Comparison of ENCODE assay signal across 2 cellular contexts in the genomic region with DNA sequence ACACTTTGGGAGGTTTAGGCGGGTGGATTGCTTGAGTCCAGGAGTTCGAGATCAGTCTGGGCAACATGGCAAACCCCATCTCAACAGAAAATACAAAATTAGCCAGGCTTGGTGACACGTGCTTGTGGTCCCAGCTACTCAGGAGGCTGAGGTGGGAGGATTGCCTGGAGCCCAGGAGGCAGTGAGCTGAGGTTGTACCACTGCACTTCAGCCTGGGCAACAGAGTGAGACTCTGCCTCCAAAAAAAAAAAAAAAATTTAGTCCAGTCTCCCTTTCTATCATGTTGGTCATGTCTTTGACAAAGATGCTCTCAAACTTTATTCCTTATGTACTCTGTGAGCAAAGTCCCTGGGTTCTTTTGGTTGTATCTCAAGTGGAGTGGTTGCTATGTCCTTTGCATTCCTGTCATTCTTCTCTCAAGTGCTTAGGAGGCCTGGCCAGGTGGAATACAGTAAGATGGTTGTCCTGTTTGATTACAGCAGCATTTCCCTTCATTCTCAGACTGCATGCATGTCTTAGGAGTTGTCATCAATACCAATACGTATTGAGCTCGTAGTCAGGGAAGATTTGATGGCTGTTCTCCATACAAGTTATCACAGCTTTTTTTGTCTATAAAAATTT.
A peak's percentile ranks its signal among the peaks of the same experiment; 100 is the strongest.
TF ChIP-seq lines count a peak whose summit lies in the region.

No MANE protein-coding gene starts in this region.

TF ChIP-seq in GM23338, 12 proteins besides CTCF, POLR2A, EP300 and RAD21 (continues in another document):
- peak; percentile 64; the same call in 1 of the 2 replicates for TF ChIP-seq NANOG (IDR thresholded peaks at IDR 0.05; ENCODE audit: borderline replicate concordance)
- TF ChIP-seq JUNB (IDR thresholded peaks at IDR 0.05; ENCODE audit: unreplicated experiment): no peak
- TF ChIP-seq, protein P1, sequence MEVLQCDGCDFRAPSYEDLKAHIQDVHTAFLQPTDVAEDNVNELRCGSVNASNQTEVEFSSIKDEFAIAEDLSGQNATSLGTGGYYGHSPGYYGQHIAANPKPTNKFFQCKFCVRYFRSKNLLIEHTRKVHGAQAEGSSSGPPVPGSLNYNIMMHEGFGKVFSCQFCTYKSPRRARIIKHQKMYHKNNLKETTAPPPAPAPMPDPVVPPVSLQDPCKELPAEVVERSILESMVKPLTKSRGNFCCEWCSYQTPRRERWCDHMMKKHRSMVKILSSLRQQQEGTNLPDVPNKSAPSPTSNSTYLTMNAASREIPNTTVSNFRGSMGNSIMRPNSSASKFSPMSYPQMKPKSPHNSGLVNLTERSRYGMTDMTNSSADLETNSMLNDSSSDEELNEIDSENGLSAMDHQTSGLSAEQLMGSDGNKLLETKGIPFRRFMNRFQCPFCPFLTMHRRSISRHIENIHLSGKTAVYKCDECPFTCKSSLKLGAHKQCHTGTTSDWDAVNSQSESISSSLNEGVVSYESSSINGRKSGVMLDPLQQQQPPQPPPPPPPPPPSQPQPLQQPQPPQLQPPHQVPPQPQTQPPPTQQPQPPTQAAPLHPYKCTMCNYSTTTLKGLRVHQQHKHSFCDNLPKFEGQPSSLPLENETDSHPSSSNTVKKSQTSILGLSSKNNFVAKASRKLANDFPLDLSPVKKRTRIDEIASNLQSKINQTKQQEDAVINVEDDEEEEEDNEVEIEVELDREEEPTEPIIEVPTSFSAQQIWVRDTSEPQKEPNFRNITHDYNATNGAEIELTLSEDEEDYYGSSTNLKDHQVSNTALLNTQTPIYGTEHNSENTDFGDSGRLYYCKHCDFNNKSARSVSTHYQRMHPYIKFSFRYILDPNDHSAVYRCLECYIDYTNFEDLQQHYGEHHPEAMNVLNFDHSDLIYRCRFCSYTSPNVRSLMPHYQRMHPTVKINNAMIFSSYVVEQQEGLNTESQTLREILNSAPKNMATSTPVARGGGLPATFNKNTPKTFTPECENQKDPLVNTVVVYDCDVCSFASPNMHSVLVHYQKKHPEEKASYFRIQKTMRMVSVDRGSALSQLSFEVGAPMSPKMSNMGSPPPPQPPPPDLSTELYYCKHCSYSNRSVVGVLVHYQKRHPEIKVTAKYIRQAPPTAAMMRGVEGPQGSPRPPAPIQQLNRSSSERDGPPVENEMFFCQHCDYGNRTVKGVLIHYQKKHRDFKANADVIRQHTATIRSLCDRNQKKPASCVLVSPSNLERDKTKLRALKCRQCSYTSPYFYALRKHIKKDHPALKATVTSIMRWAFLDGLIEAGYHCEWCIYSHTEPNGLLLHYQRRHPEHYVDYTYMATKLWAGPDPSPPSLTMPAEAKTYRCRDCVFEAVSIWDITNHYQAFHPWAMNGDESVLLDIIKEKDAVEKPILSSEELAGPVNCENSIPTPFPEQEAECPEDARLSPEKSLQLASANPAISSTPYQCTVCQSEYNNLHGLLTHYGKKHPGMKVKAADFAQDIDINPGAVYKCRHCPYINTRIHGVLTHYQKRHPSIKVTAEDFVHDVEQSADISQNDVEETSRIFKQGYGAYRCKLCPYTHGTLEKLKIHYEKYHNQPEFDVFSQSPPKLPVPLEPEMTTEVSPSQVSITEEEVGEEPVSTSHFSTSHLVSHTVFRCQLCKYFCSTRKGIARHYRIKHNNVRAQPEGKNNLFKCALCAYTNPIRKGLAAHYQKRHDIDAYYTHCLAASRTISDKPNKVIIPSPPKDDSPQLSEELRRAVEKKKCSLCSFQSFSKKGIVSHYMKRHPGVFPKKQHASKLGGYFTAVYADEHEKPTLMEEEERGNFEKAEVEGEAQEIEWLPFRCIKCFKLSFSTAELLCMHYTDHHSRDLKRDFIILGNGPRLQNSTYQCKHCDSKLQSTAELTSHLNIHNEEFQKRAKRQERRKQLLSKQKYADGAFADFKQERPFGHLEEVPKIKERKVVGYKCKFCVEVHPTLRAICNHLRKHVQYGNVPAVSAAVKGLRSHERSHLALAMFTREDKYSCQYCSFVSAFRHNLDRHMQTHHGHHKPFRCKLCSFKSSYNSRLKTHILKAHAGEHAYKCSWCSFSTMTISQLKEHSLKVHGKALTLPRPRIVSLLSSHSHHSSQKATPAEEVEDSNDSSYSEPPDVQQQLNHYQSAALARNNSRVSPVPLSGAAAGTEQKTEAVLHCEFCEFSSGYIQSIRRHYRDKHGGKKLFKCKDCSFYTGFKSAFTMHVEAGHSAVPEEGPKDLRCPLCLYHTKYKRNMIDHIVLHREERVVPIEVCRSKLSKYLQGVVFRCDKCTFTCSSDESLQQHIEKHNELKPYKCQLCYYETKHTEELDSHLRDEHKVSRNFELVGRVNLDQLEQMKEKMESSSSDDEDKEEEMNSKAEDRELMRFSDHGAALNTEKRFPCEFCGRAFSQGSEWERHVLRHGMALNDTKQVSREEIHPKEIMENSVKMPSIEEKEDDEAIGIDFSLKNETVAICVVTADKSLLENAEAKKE (CRISPR knock-in tag; IDR thresholded peaks at IDR 0.05): peak; percentile 85
- TF ChIP-seq EZH2 (IDR thresholded peaks at IDR 0.05; ENCODE audit: low read depth, unreplicated experiment): no peak
- no peak for TF ChIP-seq STAT1 (IDR thresholded peaks at IDR 0.05; ENCODE audit: unreplicated experiment)
- no peak for TF ChIP-seq CREB1 (CRISPR knock-in tag; IDR thresholded peaks at IDR 0.05; ENCODE audit: low read depth)
- TF ChIP-seq, protein P2, sequence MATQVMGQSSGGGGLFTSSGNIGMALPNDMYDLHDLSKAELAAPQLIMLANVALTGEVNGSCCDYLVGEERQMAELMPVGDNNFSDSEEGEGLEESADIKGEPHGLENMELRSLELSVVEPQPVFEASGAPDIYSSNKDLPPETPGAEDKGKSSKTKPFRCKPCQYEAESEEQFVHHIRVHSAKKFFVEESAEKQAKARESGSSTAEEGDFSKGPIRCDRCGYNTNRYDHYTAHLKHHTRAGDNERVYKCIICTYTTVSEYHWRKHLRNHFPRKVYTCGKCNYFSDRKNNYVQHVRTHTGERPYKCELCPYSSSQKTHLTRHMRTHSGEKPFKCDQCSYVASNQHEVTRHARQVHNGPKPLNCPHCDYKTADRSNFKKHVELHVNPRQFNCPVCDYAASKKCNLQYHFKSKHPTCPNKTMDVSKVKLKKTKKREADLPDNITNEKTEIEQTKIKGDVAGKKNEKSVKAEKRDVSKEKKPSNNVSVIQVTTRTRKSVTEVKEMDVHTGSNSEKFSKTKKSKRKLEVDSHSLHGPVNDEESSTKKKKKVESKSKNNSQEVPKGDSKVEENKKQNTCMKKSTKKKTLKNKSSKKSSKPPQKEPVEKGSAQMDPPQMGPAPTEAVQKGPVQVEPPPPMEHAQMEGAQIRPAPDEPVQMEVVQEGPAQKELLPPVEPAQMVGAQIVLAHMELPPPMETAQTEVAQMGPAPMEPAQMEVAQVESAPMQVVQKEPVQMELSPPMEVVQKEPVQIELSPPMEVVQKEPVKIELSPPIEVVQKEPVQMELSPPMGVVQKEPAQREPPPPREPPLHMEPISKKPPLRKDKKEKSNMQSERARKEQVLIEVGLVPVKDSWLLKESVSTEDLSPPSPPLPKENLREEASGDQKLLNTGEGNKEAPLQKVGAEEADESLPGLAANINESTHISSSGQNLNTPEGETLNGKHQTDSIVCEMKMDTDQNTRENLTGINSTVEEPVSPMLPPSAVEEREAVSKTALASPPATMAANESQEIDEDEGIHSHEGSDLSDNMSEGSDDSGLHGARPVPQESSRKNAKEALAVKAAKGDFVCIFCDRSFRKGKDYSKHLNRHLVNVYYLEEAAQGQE (IDR thresholded peaks at IDR 0.05; ENCODE audit: unreplicated experiment): no peak
- TF ChIP-seq ZNF331 (CRISPR knock-in tag; IDR thresholded peaks at IDR 0.05; ENCODE audit: low read depth): no peak

TF ChIP-seq in GM12878, 131 proteins besides CTCF, POLR2A, EP300 and RAD21:
- TF ChIP-seq NR2C1 (IDR thresholded peaks at IDR 0.05) (no peak), CREM (IDR thresholded peaks at IDR 0.05; ENCODE audit: low read depth) (no peak), RCOR1 (conservative IDR thresholded peaks at IDR 0.05; ENCODE audit: low read depth, low read length) (no peak), ZZZ3 (IDR thresholded peaks at IDR 0.05; ENCODE audit: control insufficient read depth, insufficient read length, low read depth) (no peak), YBX1 (IDR thresholded peaks at IDR 0.05) (no peak), CBFB (IDR thresholded peaks at IDR 0.05; ENCODE audit: low read depth) (no peak), KLF5 (IDR thresholded peaks at IDR 0.05; ENCODE audit: partially characterized antibody) (no peak), RFX5 (IDR thresholded peaks at IDR 0.05; ENCODE audit: low read depth, low read length) (no peak), CREB1 (IDR thresholded peaks at IDR 0.05; ENCODE audit: low read depth) (no peak), CHD2 (IDR thresholded peaks at IDR 0.05; ENCODE audit: borderline replicate concordance, low read depth, low read length) (no peak), KDM1A (IDR thresholded peaks at IDR 0.05; ENCODE audit: borderline replicate concordance) (no peak)
- TF ChIP-seq, protein P3, sequence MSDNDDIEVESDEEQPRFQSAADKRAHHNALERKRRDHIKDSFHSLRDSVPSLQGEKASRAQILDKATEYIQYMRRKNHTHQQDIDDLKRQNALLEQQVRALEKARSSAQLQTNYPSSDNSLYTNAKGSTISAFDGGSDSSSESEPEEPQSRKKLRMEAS (IDR thresholded peaks at IDR 0.05; ENCODE audit: low read depth, low read length): no peak
- TF ChIP-seq, protein P4, sequence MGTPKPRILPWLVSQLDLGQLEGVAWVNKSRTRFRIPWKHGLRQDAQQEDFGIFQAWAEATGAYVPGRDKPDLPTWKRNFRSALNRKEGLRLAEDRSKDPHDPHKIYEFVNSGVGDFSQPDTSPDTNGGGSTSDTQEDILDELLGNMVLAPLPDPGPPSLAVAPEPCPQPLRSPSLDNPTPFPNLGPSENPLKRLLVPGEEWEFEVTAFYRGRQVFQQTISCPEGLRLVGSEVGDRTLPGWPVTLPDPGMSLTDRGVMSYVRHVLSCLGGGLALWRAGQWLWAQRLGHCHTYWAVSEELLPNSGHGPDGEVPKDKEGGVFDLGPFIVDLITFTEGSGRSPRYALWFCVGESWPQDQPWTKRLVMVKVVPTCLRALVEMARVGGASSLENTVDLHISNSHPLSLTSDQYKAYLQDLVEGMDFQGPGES (IDR thresholded peaks at IDR 0.05): no peak
- TF ChIP-seq, protein P5, sequence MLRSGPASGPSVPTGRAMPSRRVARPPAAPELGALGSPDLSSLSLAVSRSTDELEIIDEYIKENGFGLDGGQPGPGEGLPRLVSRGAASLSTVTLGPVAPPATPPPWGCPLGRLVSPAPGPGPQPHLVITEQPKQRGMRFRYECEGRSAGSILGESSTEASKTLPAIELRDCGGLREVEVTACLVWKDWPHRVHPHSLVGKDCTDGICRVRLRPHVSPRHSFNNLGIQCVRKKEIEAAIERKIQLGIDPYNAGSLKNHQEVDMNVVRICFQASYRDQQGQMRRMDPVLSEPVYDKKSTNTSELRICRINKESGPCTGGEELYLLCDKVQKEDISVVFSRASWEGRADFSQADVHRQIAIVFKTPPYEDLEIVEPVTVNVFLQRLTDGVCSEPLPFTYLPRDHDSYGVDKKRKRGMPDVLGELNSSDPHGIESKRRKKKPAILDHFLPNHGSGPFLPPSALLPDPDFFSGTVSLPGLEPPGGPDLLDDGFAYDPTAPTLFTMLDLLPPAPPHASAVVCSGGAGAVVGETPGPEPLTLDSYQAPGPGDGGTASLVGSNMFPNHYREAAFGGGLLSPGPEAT (IDR thresholded peaks at IDR 0.05; ENCODE audit: low read depth): no peak
- TF ChIP-seq, protein P6, sequence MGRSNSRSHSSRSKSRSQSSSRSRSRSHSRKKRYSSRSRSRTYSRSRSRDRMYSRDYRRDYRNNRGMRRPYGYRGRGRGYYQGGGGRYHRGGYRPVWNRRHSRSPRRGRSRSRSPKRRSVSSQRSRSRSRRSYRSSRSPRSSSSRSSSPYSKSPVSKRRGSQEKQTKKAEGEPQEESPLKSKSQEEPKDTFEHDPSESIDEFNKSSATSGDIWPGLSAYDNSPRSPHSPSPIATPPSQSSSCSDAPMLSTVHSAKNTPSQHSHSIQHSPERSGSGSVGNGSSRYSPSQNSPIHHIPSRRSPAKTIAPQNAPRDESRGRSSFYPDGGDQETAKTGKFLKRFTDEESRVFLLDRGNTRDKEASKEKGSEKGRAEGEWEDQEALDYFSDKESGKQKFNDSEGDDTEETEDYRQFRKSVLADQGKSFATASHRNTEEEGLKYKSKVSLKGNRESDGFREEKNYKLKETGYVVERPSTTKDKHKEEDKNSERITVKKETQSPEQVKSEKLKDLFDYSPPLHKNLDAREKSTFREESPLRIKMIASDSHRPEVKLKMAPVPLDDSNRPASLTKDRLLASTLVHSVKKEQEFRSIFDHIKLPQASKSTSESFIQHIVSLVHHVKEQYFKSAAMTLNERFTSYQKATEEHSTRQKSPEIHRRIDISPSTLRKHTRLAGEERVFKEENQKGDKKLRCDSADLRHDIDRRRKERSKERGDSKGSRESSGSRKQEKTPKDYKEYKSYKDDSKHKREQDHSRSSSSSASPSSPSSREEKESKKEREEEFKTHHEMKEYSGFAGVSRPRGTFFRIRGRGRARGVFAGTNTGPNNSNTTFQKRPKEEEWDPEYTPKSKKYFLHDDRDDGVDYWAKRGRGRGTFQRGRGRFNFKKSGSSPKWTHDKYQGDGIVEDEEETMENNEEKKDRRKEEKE (IDR thresholded peaks at IDR 0.05): no peak
